29 cellular contexts compared by ENCODE assay signal in genomic region chr3:112401617-112402016, GRCh38.
DNase-seq lines count a peak whose midpoint lies in the region; ATAC-seq and TF ChIP-seq lines count a peak whose summit lies in the region.
"Had no signal": no experiment of that assay in that cellular context is flagged by ENCODE, and none has a peak within 500 bp of the region (broad histone marks: within the 10 kb centered on the region; RNA-seq: fewer than 3 reads in every experiment).

No MANE protein-coding gene starts in this region.

- H3K4me1 ChIP-seq in foreskin keratinocyte (peaks cover 10% of the 10 kb centered on the region), upper lobe of right lung (no peaks in the 10 kb centered on the region)
- H3K4me1 ChIP-seq: BE2C, Peyer's patch had no signal

- H3K9me3 Mint-ChIP-seq in activated CD4-positive, alpha-beta T cell treated with anti-CD3 and anti-CD28 coated beads, Interleukin-2, amount 10 ng/mL, durations not matched to agents 24 days and 14 days: peaks cover 4% of the 10 kb centered on the region
- H3K9me3 Mint-ChIP-seq in activated CD4-positive, alpha-beta T cell treated with anti-CD3 and anti-CD28 coated beads for 36 hours (ENCODE audit: low read depth): no peaks in the 10 kb centered on the region
- H3K9me3 Mint-ChIP-seq in WTC11: peaks cover 3% of the 10 kb centered on the region
- H3K9me3 Mint-ChIP-seq: CD8-positive, alpha-beta memory T cell had no signal

- H3K27ac ChIP-seq in foreskin keratinocyte (peak overlapping the region; percentile 21), upper lobe of right lung (no peak overlapping the region)
- H3K27ac ChIP-seq: 22Rv1, Peyer's patch, SK-N-MC had no signal

- H3K9me3 ChIP-seq in upper lobe of right lung: no peaks in the 10 kb centered on the region
- H3K9me3 ChIP-seq: BE2C, Peyer's patch had no signal

- no peak overlapping the region for H3K4me3 ChIP-seq in upper lobe of right lung
- H3K4me3 ChIP-seq: Peyer's patch, SK-N-MC had no signal

- CTCF ChIA-PET in activated CD4-positive, alpha-beta T cell treated with anti-CD3 and anti-CD28 coated beads for 36 hours (lab: Charles Lee): interaction anchor here (0.9 to 1.1 kb wide), 2 partner anchors 31 to 39 kb away, joined by 3 to 4 read pairs; no protein-coding TSS in a partner anchor
- CTCF ChIA-PET in WTC11 (lab: Charles Lee): interaction anchor here (1.2 kb wide), 1 partner anchor 35 kb away, joined by 4 read pairs; no protein-coding TSS in a partner anchor

- no peak overlapping the region for H3K27ac Mint-ChIP-seq in activated CD4-positive, alpha-beta T cell treated with anti-CD3 and anti-CD28 coated beads, Interleukin-2, amount 10 ng/mL, durations not matched to agents 24 days and 14 days
- no peak overlapping the region for H3K27ac Mint-ChIP-seq in activated CD4-positive, alpha-beta T cell treated with anti-CD3 and anti-CD28 coated beads for 36 hours
- peak overlapping the region; percentile 94 for H3K27ac Mint-ChIP-seq in WTC11
- H3K27ac Mint-ChIP-seq: CD14-positive monocyte had no signal

- DNase-seq in activated CD4-positive, alpha-beta T cell treated with anti-CD3 and anti-CD28 coated beads, Interleukin-2, amount 10 ng/mL, durations not matched to agents 24 days and 14 days: peak; percentile 48
- no peak for DNase-seq in activated CD4-positive, alpha-beta T cell treated with anti-CD3 and anti-CD28 coated beads for 36 hours
- no peak for DNase-seq in WTC11 (ENCODE audit: low spot score)
- DNase-seq in foreskin keratinocyte: peak in 1 of 2 donors; percentile 42
- DNase-seq in SIG-M5 (lab: John Stamatoyannopoulos, UW): no peak
- DNase-seq in retina: no peak
- DNase-seq in upper lobe of right lung: no peak
- DNase-seq: ACHN; BE2C; CD8-positive, alpha-beta memory T cell; DMS 273 treated with DMSO at 0.1 percent for 48 hours; DMS79; EL; GF-D8; IMR-90; KG1; MM.1S; NCI-H1694; NCI-H2029 treated with DMSO at 0.1 percent for 48 hours; NCI-H2227 treated with DMSO at 0.1 percent for 48 hours; NCI-H510A; NCI-H69; OCI-M1; Peyer's patch; SHP77 treated with DMSO at 0.1 percent for 48 hours had no signal

- POLR2A ChIA-PET in activated CD4-positive, alpha-beta T cell treated with anti-CD3 and anti-CD28 coated beads for 36 hours (lab: Charles Lee): no interaction called here
- POLR2A ChIA-PET in WTC11 (lab: Charles Lee): no interaction called here

- H3K4me3 Mint-ChIP-seq in activated CD4-positive, alpha-beta T cell treated with anti-CD3 and anti-CD28 coated beads, Interleukin-2, amount 10 ng/mL, durations not matched to agents 24 days and 14 days: no peak overlapping the region
- H3K4me3 Mint-ChIP-seq in activated CD4-positive, alpha-beta T cell treated with anti-CD3 and anti-CD28 coated beads for 36 hours: no peak overlapping the region
- H3K4me3 Mint-ChIP-seq in WTC11: no peak overlapping the region
- H3K4me3 Mint-ChIP-seq: CD14-positive monocyte; CD8-positive, alpha-beta memory T cell had no signal

- no peaks in the 10 kb centered on the region for H3K27me3 Mint-ChIP-seq in activated CD4-positive, alpha-beta T cell treated with anti-CD3 and anti-CD28 coated beads, Interleukin-2, amount 10 ng/mL, durations not matched to agents 24 days and 14 days
- H3K27me3 Mint-ChIP-seq in activated CD4-positive, alpha-beta T cell treated with anti-CD3 and anti-CD28 coated beads for 36 hours: no peaks in the 10 kb centered on the region
- no peaks in the 10 kb centered on the region; the same call in 1 of the 2 replicates for H3K27me3 Mint-ChIP-seq in WTC11 (ENCODE audit: low read depth)
- H3K27me3 Mint-ChIP-seq: CD8-positive, alpha-beta memory T cell had no signal

- H3K27me3 ChIP-seq in foreskin keratinocyte (no peaks in the 10 kb centered on the region), upper lobe of right lung (no peaks in the 10 kb centered on the region)
- H3K27me3 ChIP-seq: BE2C, Peyer's patch had no signal

- no peaks in the 10 kb centered on the region for H3K36me3 Mint-ChIP-seq in activated CD4-positive, alpha-beta T cell treated with anti-CD3 and anti-CD28 coated beads, Interleukin-2, amount 10 ng/mL, durations not matched to agents 24 days and 14 days (ENCODE audit: low read depth)
- no peaks in the 10 kb centered on the region for H3K36me3 Mint-ChIP-seq in activated CD4-positive, alpha-beta T cell treated with anti-CD3 and anti-CD28 coated beads for 36 hours (ENCODE audit: low read depth)
- H3K36me3 Mint-ChIP-seq in WTC11: peaks cover 2% of the 10 kb centered on the region; the same call in 1 of the 2 replicates
- H3K36me3 Mint-ChIP-seq: CD14-positive monocyte; CD8-positive, alpha-beta memory T cell had no signal

- intact Hi-C loops in activated CD4-positive, alpha-beta T cell treated with anti-CD3 and anti-CD28 coated beads, Interleukin-2, amount 10 ng/mL, durations not matched to agents 24 days and 14 days (cut with micrococcal nuclease): no loop called here
- intact Hi-C loops in activated CD4-positive, alpha-beta T cell treated with anti-CD3 and anti-CD28 coated beads for 36 hours (cut with DNase I, micrococcal nuclease): no loop called here
- intact Hi-C loops in upper lobe of right lung (cut with DNase I): no loop called here

- TF ChIP-seq CTCF in WTC11 (IDR thresholded peaks at IDR 0.05) (no peak), foreskin keratinocyte (conservative IDR thresholded peaks at IDR 0.05) (no peak), upper lobe of right lung (IDR thresholded peaks at IDR 0.05) (no peak)

- no peaks in the 10 kb centered on the region for H3K36me3 ChIP-seq in upper lobe of right lung
- H3K36me3 ChIP-seq: BE2C, Peyer's patch had no signal

- no peak for ATAC-seq in activated CD4-positive, alpha-beta T cell treated with anti-CD3 and anti-CD28 coated beads for 36 hours
- ATAC-seq in WTC11 (no peak), foreskin keratinocyte (no peak), HG03432 (IDR thresholded peaks at IDR 0.05; ENCODE audit: unreplicated experiment) (no peak), upper lobe of right lung (no peak)

- peaks cover 11% of the 10 kb centered on the region for H3K4me1 Mint-ChIP-seq in activated CD4-positive, alpha-beta T cell treated with anti-CD3 and anti-CD28 coated beads, Interleukin-2, amount 10 ng/mL, durations not matched to agents 24 days and 14 days
- peaks cover 19% of the 10 kb centered on the region for H3K4me1 Mint-ChIP-seq in activated CD4-positive, alpha-beta T cell treated with anti-CD3 and anti-CD28 coated beads for 36 hours
- H3K4me1 Mint-ChIP-seq in WTC11: peaks cover 85% of the 10 kb centered on the region
- H3K4me1 Mint-ChIP-seq: CD8-positive, alpha-beta memory T cell had no signal

TF ChIP-seq in WTC11, 78 proteins besides CTCF, POLR2A, EP300 and RAD21 (continues in another document):
- TF ChIP-seq OVOL2 (CRISPR knock-in tag; IDR thresholded peaks at IDR 0.05; ENCODE audit: borderline replicate concordance): no peak
- TF ChIP-seq IRF1 (CRISPR knock-in tag; IDR thresholded peaks at IDR 0.05): no peak
- TF ChIP-seq CREM (CRISPR knock-in tag; IDR thresholded peaks at IDR 0.05): no peak
- no peak for TF ChIP-seq HMGA2 (CRISPR knock-in tag; IDR thresholded peaks at IDR 0.05)
- no peak for TF ChIP-seq AR (CRISPR knock-in tag; IDR thresholded peaks at IDR 0.05)
- TF ChIP-seq JUN (CRISPR knock-in tag; IDR thresholded peaks at IDR 0.05): no peak
- no peak for TF ChIP-seq USF1 (CRISPR knock-in tag; IDR thresholded peaks at IDR 0.05)
- no peak for TF ChIP-seq TCF7 (CRISPR knock-in tag; IDR thresholded peaks at IDR 0.05; ENCODE audit: low read depth)
- TF ChIP-seq ZNF396 (CRISPR knock-in tag; IDR thresholded peaks at IDR 0.05; ENCODE audit: borderline replicate concordance): no peak
- no peak for TF ChIP-seq MLX (CRISPR knock-in tag; IDR thresholded peaks at IDR 0.05)
- TF ChIP-seq RELA (CRISPR knock-in tag; IDR thresholded peaks at IDR 0.05; ENCODE audit: borderline replicate concordance): no peak
